14 cellular contexts compared by ENCODE assay signal in genomic region chr2:70188460-70188859, GRCh38. TPM values are rescaled to one million over a fixed set of nuclear protein-coding genes. Genes with fewer than 3 reads are reported as not detected.
DNase-seq lines count a peak whose midpoint lies in the region; ATAC-seq and TF ChIP-seq lines count a peak whose summit lies in the region.
"Had no signal": no experiment of that assay in that cellular context is flagged by ENCODE, and none has a peak within 500 bp of the region (broad histone marks: within the 10 kb centered on the region; RNA-seq: fewer than 3 reads in every experiment).

No MANE protein-coding gene starts in this region.

- POLR2A ChIA-PET in CD4-positive, alpha-beta memory T cell (lab: Charles Lee; ENCODE audit: partially characterized antibody): interaction anchor here (1.9 to 2.8 kb wide), 2 partner anchors 70 to 274 kb away, joined by 6 to 12 read pairs; partner anchors contain the start of genes MXD1 and PCYOX1

- peaks cover 15 to 25% (median 20%) of the 10 kb centered on the region in 4 donors for H3K4me1 Mint-ChIP-seq in CD4-positive, alpha-beta memory T cell
- peaks cover 17% of the 10 kb centered on the region for H3K4me1 Mint-ChIP-seq in mesothelial cell of epicardium

- H3K9me3 ChIP-seq in CD4-positive, alpha-beta memory T cell (ENCODE audit: control insufficient read depth in 1 of 2, low read length in 2 of 2): no peaks in the 10 kb centered on the region
- H3K9me3 ChIP-seq: ascending aorta, right atrium auricular region, SJSA1 had no signal

- peak overlapping the region in 4 of 8 donors; percentile 33 to 53 (median 45) for H3K4me3 Mint-ChIP-seq in CD4-positive, alpha-beta memory T cell
- H3K4me3 Mint-ChIP-seq in mesothelial cell of epicardium: no peak overlapping the region
- H3K4me3 Mint-ChIP-seq: stimulated activated naive B cell treated with anti-CD40 and anti-IgM and Interleukin-4, amounts not matched to agents 10 μg/mL and 1 μg/mL and 100 μg/mL, for 72 hours had no signal

- no peak for TF ChIP-seq CTCF in mesothelial cell of epicardium (IDR thresholded peaks at IDR 0.05; ENCODE audit: unreplicated experiment)

- no peak overlapping the region for H3K4me3 ChIP-seq in CD4-positive, alpha-beta memory T cell (ENCODE audit: low read length in 2 of 2)
- H3K4me3 ChIP-seq: ascending aorta, right atrium auricular region, SJSA1 had no signal

- no peaks in the 10 kb centered on the region for H3K27me3 ChIP-seq in CD4-positive, alpha-beta memory T cell (ENCODE audit: insufficient read depth, low read length)
- H3K27me3 ChIP-seq: ascending aorta, right atrium auricular region, SJSA1 had no signal

- H3K4me1 ChIP-seq in CD4-positive, alpha-beta memory T cell (ENCODE audit: insufficient read depth, low read length): peaks cover 15% of the 10 kb centered on the region

- peaks cover 0 to 1% of the 10 kb centered on the region in 2 donors for H3K27me3 Mint-ChIP-seq in CD4-positive, alpha-beta memory T cell
- no peaks in the 10 kb centered on the region for H3K27me3 Mint-ChIP-seq in mesothelial cell of epicardium (ENCODE audit: low read depth)
- H3K27me3 Mint-ChIP-seq: stimulated activated naive B cell treated with anti-CD40 and anti-IgM and Interleukin-4, amounts not matched to agents 10 μg/mL and 1 μg/mL and 100 μg/mL, for 72 hours had no signal

- no peak for DNase-seq in CD4-positive, alpha-beta memory T cell
- peak; percentile 43 for DNase-seq in HuH-7.5 (ENCODE audit: low spot score)
- DNase-seq in astrocyte of the hippocampus (ENCODE audit: low read depth, low spot score): peak; percentile 14
- DNase-seq in mesothelial cell of epicardium (ENCODE audit: low spot score in 2 of 2, unreplicated experiment in 2 of 2): no peak
- no peak for DNase-seq in NCI-H1436 treated with DMSO at 0.1 percent for 48 hours (lab: John Stamatoyannopoulos, UW)
- no peak for DNase-seq in foreskin melanocyte
- no peak for DNase-seq in GM19238 (ENCODE audit: insufficient read length, low spot score)
- DNase-seq: C1 segment of cervical spinal cord; stimulated activated CD4-positive, alpha-beta T cell treated with anti-CD3 and anti-CD28 coated beads, Interleukin-4, amount 100 ng/mL, for 24 hours; stimulated activated naive B cell treated with anti-CD40 and anti-IgM and Interleukin-4, amounts not matched to agents 10 μg/mL and 1 μg/mL and 100 μg/mL, for 72 hours had no signal

- intact Hi-C loops in CD4-positive, alpha-beta memory T cell (cut with micrococcal nuclease): no loop called here

- ATAC-seq in HG03460 (IDR thresholded peaks at IDR 0.05; ENCODE audit: unreplicated experiment): no peak
- ATAC-seq: stimulated activated naive B cell treated with anti-CD40 and anti-IgM and Interleukin-4, amounts not matched to agents 10 μg/mL and 1 μg/mL and 100 μg/mL, for 72 hours had no signal

- no peak overlapping the region for H3K27ac ChIP-seq in CD4-positive, alpha-beta memory T cell (ENCODE audit: low read depth, low read length)
- H3K27ac ChIP-seq: ascending aorta, right atrium auricular region, SJSA1 had no signal

- H3K36me3 ChIP-seq in CD4-positive, alpha-beta memory T cell (ENCODE audit: insufficient read depth, low read length): no peaks in the 10 kb centered on the region
- H3K36me3 ChIP-seq: ascending aorta, right atrium auricular region, SJSA1 had no signal

- peaks cover 0 to 6% of the 10 kb centered on the region in 2 donors for H3K36me3 Mint-ChIP-seq in CD4-positive, alpha-beta memory T cell
- H3K36me3 Mint-ChIP-seq in mesothelial cell of epicardium: no peaks in the 10 kb centered on the region

- peak overlapping the region in 6 of 7 donors; percentile 14 to 76 (median 58) for H3K27ac Mint-ChIP-seq in CD4-positive, alpha-beta memory T cell
- H3K27ac Mint-ChIP-seq in mesothelial cell of epicardium: peak overlapping the region; percentile 7
- H3K27ac Mint-ChIP-seq: stimulated activated naive B cell treated with anti-CD40 and anti-IgM and Interleukin-4, amounts not matched to agents 10 μg/mL and 1 μg/mL and 100 μg/mL, for 72 hours had no signal

- CTCF ChIA-PET in CD4-positive, alpha-beta memory T cell (lab: Charles Lee; ENCODE audit: partially characterized antibody): interaction anchor here (1.2 kb wide), 1 partner anchor 278 kb away, joined by 3 read pairs; no protein-coding TSS in a partner anchor

- peaks cover 0 to 2% (median 0%) of the 10 kb centered on the region in 8 donors for H3K9me3 Mint-ChIP-seq in CD4-positive, alpha-beta memory T cell
- no peaks in the 10 kb centered on the region for H3K9me3 Mint-ChIP-seq in mesothelial cell of epicardium
- H3K9me3 Mint-ChIP-seq: stimulated activated naive B cell treated with anti-CD40 and anti-IgM and Interleukin-4, amounts not matched to agents 10 μg/mL and 1 μg/mL and 100 μg/mL, for 72 hours had no signal

RNA-seq across cellular contexts. Expression of gene C2orf42, which starts 2.4 kb away (rescaled TPM):
- 10 to 100 TPM; 36.7 to 47.9 TPM for total RNA-seq in CD4-positive, alpha-beta memory T cell
- polyA plus RNA-seq in CD4-positive, alpha-beta memory T cell: 10 to 100 TPM; 22.4 to 26.6 TPM
- total RNA-seq in mesothelial cell of epicardium: 17.8 to 20.6 TPM (median 19.5 TPM) in 3 replicates

RNA-seq across cellular contexts. Expression of gene TIA1, which starts 60.0 kb away (rescaled TPM):
- 100 to 1,000 TPM; 200 to 208 TPM for total RNA-seq in CD4-positive, alpha-beta memory T cell
- polyA plus RNA-seq in CD4-positive, alpha-beta memory T cell: 10 to 100 TPM; 43.3 to 51.2 TPM
- total RNA-seq in mesothelial cell of epicardium: 411 to 439 TPM (median 428 TPM) in 3 replicates

Comparison
In these comparisons a context has a peak if more than half of its experiments do, and no peak if none do; other contexts are left out.
1. DNase-seq: peak in HuH-7.5 (single experiment) and astrocyte of the hippocampus (single experiment); none in CD4-positive, alpha-beta memory T cell (0 of 5), mesothelial cell of epicardium (0 of 2), NCI-H1436 treated with DMSO at 0.1 percent for 48 hours (single experiment), foreskin melanocyte (single experiment) and GM19238 (single experiment).